Comparison of ENCODE assay signal across 8 cellular contexts in the genomic region with DNA sequence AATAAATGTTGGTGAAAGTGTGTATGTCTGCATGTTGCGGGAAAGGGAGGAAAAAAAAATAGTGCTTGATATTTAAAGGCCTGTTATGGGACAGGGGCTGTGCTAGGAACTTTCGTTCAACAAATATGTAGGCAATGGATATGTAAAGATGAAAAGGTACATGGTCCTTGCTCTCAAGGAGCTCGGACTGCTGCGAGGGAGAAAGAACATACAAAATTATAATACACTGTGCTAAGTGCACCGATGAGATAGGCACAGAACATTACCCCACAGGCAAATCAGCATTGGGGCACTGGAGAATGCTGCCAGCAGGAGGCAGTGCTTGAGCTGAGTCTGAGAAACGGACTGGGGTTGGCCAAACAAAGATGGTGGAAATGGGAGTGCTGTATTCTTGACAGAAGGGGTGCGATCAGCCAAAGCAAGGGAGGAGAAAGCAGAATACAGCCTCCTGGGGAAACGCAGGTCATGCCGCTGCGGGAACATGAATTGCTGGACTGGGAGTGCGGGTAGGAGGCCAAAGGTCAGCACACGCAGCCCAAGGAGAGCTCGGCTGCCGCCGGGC. TPM values are rescaled to one million over a fixed set of nuclear protein-coding genes. Genes with fewer than 3 reads are reported as not detected.
DNase-seq lines count a peak whose midpoint lies in the region; ATAC-seq, FAIRE-seq and TF ChIP-seq lines count a peak whose summit lies in the region.

No MANE protein-coding gene starts in this region.

- H3K27me3 Mint-ChIP-seq in activated T-helper 17 cell treated with anti-CD3 and anti-CD28 coated beads, Interleukin-2, amount 50 U/mL, for 72 hours, result no peaks in the 10 kb centered on the region
- H3K27me3 Mint-ChIP-seq in stimulated activated naive CD8-positive, alpha-beta T cell treated with anti-CD3 and anti-CD28 coated beads, Interleukin-15, amount 100 ng/mL, for 72 hours, result no peaks in the 10 kb centered on the region

- DNase-seq in DMS 273 (lab: John Stamatoyannopoulos, UW; ENCODE audit: unreplicated experiment) (peak; percentile 77), RCC 7860 (ENCODE audit: low spot score) (peak; percentile 50), fibroblast of villous mesenchyme (ENCODE audit: low read depth) (peak; percentile 70)
- peak; percentile 73 to 83 for DNase-seq in stimulated activated naive CD8-positive, alpha-beta T cell treated with anti-CD3 and anti-CD28 coated beads, Interleukin-15, amount 100 ng/mL, for 72 hours

- peak overlapping the region; percentile 79 for H3K4me2 ChIP-seq in neural cell (ENCODE audit: low read length)

- peak overlapping the region; percentile 83 for H3K27ac Mint-ChIP-seq in activated T-helper 17 cell treated with anti-CD3 and anti-CD28 coated beads, Interleukin-2, amount 50 U/mL, for 72 hours
- peak overlapping the region; percentile 54 to 93 for H3K27ac Mint-ChIP-seq in stimulated activated naive CD8-positive, alpha-beta T cell treated with anti-CD3 and anti-CD28 coated beads, Interleukin-15, amount 100 ng/mL, for 72 hours

- H3F3A ChIP-seq in neural cell (ENCODE audit: insufficient read depth, low read length, poor library complexity, severe bottlenecking), result peaks cover 4% of the 10 kb centered on the region

- H3K4me1 Mint-ChIP-seq in activated T-helper 17 cell treated with anti-CD3 and anti-CD28 coated beads, Interleukin-2, amount 50 U/mL, for 72 hours, result peaks cover 25% of the 10 kb centered on the region
- peaks cover 48% of the 10 kb centered on the region for H3K4me1 Mint-ChIP-seq in stimulated activated naive CD8-positive, alpha-beta T cell treated with anti-CD3 and anti-CD28 coated beads, Interleukin-15, amount 100 ng/mL, for 72 hours

- peaks cover 5% of the 10 kb centered on the region for H3K9me3 Mint-ChIP-seq in activated T-helper 17 cell treated with anti-CD3 and anti-CD28 coated beads, Interleukin-2, amount 50 U/mL, for 72 hours
- H3K9me3 Mint-ChIP-seq in stimulated activated naive CD8-positive, alpha-beta T cell treated with anti-CD3 and anti-CD28 coated beads, Interleukin-15, amount 100 ng/mL, for 72 hours, result peaks cover 0 to 6% of the 10 kb centered on the region in 2 donors

- no peaks in the 10 kb centered on the region for H4K20me1 ChIP-seq in neural cell (ENCODE audit: insufficient read depth)

- H3K9me2 ChIP-seq in neural cell (ENCODE audit: insufficient read depth, low read length), result no peaks in the 10 kb centered on the region

- peak; percentile 66 for TF ChIP-seq RAD21 in neural cell (conservative IDR thresholded peaks at IDR 0.05)

- H3K4me3 ChIP-seq in HUES6 (ENCODE audit: low read depth, low read length), result peak overlapping the region; percentile 98
- H3K4me3 ChIP-seq in fibroblast of villous mesenchyme (ENCODE audit: low read depth, low read length), result peak overlapping the region; percentile 100
- H3K4me3 ChIP-seq in neural cell (ENCODE audit: low read length), result peak overlapping the region; percentile 92

- H3K27ac ChIP-seq in HUES6 (ENCODE audit: low read depth, low read length) (peak overlapping the region; percentile 47; the same call in 1 of the 2 replicates), neural cell (ENCODE audit: low read length) (peak overlapping the region; percentile 93)

- no peak for FAIRE-seq in RCC 7860 (lab: Jason Lieb, UNC)

- H3K36me3 ChIP-seq in HUES6 (ENCODE audit: control insufficient read depth, insufficient read depth, low read length), result peaks cover 24% of the 10 kb centered on the region
- no peaks in the 10 kb centered on the region for H3K36me3 ChIP-seq in neural cell (ENCODE audit: insufficient read depth, low read length)

- peaks cover 26% of the 10 kb centered on the region for H3K4me1 ChIP-seq in HUES6 (ENCODE audit: control insufficient read depth, insufficient read depth, low read length)

- peak; percentile 74 for ATAC-seq in GM21447 (IDR thresholded peaks at IDR 0.05; ENCODE audit: unreplicated experiment)
- peak; percentile 76 for ATAC-seq in activated T-helper 17 cell treated with anti-CD3 and anti-CD28 coated beads, Interleukin-2, amount 50 U/mL, for 72 hours (replicated peaks)
- peak; percentile 75 for ATAC-seq in stimulated activated naive CD8-positive, alpha-beta T cell treated with anti-CD3 and anti-CD28 coated beads, Interleukin-15, amount 100 ng/mL, for 72 hours

- H3K9me3 ChIP-seq in HUES6 (ENCODE audit: control insufficient read depth, insufficient read depth, low read depth, low read length), result no peaks in the 10 kb centered on the region
- no peaks in the 10 kb centered on the region for H3K9me3 ChIP-seq in neural cell (ENCODE audit: low read length)

- H3K27me3 ChIP-seq in HUES6 (ENCODE audit: control insufficient read depth, insufficient read depth, low read length), result no peaks in the 10 kb centered on the region
- H3K27me3 ChIP-seq in neural cell (ENCODE audit: insufficient read depth, low read depth, low read length), result no peaks in the 10 kb centered on the region

- H3K79me2 ChIP-seq in neural cell (replicated peaks; ENCODE audit: insufficient read depth, low read length), result peaks cover 17% of the 10 kb centered on the region

- TF ChIP-seq CTCF in fibroblast of villous mesenchyme (IDR thresholded peaks at IDR 0.05; ENCODE audit: insufficient read depth, low read depth, low read length) (peak; percentile 89), neural cell (IDR thresholded peaks at IDR 0.05; ENCODE audit: poor library complexity, severe bottlenecking) (peak; percentile 92)

- H3K9ac ChIP-seq in HUES6 (ENCODE audit: low read length), result peak overlapping the region; percentile 84
- H3K9ac ChIP-seq in neural cell (ENCODE audit: low read length), result peak overlapping the region; percentile 96

- TF ChIP-seq EP300 in neural cell (conservative IDR thresholded peaks at IDR 0.05; ENCODE audit: poor library complexity, severe bottlenecking), result no peak

- peak overlapping the region; percentile 82 for H3K4me3 Mint-ChIP-seq in activated T-helper 17 cell treated with anti-CD3 and anti-CD28 coated beads, Interleukin-2, amount 50 U/mL, for 72 hours
- H3K4me3 Mint-ChIP-seq in stimulated activated naive CD8-positive, alpha-beta T cell treated with anti-CD3 and anti-CD28 coated beads, Interleukin-15, amount 100 ng/mL, for 72 hours, result peak overlapping the region; percentile 88 to 96

- peak overlapping the region; percentile 90 for H2AFZ ChIP-seq in neural cell (ENCODE audit: low read depth, low read length)

- peaks cover 43% of the 10 kb centered on the region for H3K36me3 Mint-ChIP-seq in activated T-helper 17 cell treated with anti-CD3 and anti-CD28 coated beads, Interleukin-2, amount 50 U/mL, for 72 hours (ENCODE audit: low read depth)

TF ChIP-seq in neural cell, 6 proteins besides CTCF, POLR2A, EP300 and RAD21:
- TF ChIP-seq, protein P1, sequence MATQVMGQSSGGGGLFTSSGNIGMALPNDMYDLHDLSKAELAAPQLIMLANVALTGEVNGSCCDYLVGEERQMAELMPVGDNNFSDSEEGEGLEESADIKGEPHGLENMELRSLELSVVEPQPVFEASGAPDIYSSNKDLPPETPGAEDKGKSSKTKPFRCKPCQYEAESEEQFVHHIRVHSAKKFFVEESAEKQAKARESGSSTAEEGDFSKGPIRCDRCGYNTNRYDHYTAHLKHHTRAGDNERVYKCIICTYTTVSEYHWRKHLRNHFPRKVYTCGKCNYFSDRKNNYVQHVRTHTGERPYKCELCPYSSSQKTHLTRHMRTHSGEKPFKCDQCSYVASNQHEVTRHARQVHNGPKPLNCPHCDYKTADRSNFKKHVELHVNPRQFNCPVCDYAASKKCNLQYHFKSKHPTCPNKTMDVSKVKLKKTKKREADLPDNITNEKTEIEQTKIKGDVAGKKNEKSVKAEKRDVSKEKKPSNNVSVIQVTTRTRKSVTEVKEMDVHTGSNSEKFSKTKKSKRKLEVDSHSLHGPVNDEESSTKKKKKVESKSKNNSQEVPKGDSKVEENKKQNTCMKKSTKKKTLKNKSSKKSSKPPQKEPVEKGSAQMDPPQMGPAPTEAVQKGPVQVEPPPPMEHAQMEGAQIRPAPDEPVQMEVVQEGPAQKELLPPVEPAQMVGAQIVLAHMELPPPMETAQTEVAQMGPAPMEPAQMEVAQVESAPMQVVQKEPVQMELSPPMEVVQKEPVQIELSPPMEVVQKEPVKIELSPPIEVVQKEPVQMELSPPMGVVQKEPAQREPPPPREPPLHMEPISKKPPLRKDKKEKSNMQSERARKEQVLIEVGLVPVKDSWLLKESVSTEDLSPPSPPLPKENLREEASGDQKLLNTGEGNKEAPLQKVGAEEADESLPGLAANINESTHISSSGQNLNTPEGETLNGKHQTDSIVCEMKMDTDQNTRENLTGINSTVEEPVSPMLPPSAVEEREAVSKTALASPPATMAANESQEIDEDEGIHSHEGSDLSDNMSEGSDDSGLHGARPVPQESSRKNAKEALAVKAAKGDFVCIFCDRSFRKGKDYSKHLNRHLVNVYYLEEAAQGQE (IDR thresholded peaks at IDR 0.05; ENCODE audit: borderline replicate concordance), result no peak
- TF ChIP-seq MXI1 (conservative IDR thresholded peaks at IDR 0.05; ENCODE audit: poor library complexity, severe bottlenecking) (no peak), TAF1 (IDR thresholded peaks at IDR 0.05; ENCODE audit: low read depth) (peak; percentile 25), EZH2 (IDR thresholded peaks at IDR 0.05; ENCODE audit: borderline replicate concordance, insufficient read depth, low read length, poor library complexity, severe bottlenecking) (no peak), SMC3 (conservative IDR thresholded peaks at IDR 0.05; ENCODE audit: poor library complexity) (peak; percentile 74), POLR2AphosphoS5 (IDR thresholded peaks at IDR 0.05) (no peak)
TF ChIP-seq in neural cell: peak in this region for 2.

RNA-seq across cellular contexts. Expression of a gene that starts 0.6 kb away (rescaled TPM):
- total RNA-seq in activated T-helper 17 cell treated with anti-CD3 and anti-CD28 coated beads, Interleukin-2, amount 50 U/mL, for 72 hours, result 10 to 100 TPM; 13.5 to 18.0 TPM
- total RNA-seq in fibroblast of villous mesenchyme, result 8.7 and 9.1 TPM in 2 replicates
- 17.2 and 23.4 TPM in 2 replicates for polyA plus RNA-seq in neural cell
- 13.8 and 21.9 TPM in 2 replicates for polyA minus RNA-seq in neural cell

RNA-seq across cellular contexts. Expression of a gene that starts 24.8 kb away (rescaled TPM):
- 10 to 100 TPM; 19.2 to 25.4 TPM for total RNA-seq in activated T-helper 17 cell treated with anti-CD3 and anti-CD28 coated beads, Interleukin-2, amount 50 U/mL, for 72 hours
- total RNA-seq in fibroblast of villous mesenchyme, result 26.1 and 35.0 TPM in 2 replicates
- 116 and 119 TPM in 2 replicates for polyA plus RNA-seq in neural cell
- polyA minus RNA-seq in neural cell, result 57.2 and 68.5 TPM in 2 replicates

RNA-seq across cellular contexts. Expression of a gene that starts 56.3 kb away (rescaled TPM):
- 10 to 100 TPM; 46.1 to 63.8 TPM for total RNA-seq in activated T-helper 17 cell treated with anti-CD3 and anti-CD28 coated beads, Interleukin-2, amount 50 U/mL, for 72 hours
- total RNA-seq in fibroblast of villous mesenchyme, result 83.1 and 101 TPM in 2 replicates
- polyA plus RNA-seq in neural cell, result 153 and 156 TPM in 2 replicates
- polyA minus RNA-seq in neural cell, result 147 and 152 TPM in 2 replicates

RNA-seq across cellular contexts. Expression of a gene that starts 58.3 kb away (rescaled TPM):
- total RNA-seq in activated T-helper 17 cell treated with anti-CD3 and anti-CD28 coated beads, Interleukin-2, amount 50 U/mL, for 72 hours, result 1 to 10 TPM; 6.2 to 8.7 TPM
- 1.3 TPM in 2 replicates for total RNA-seq in fibroblast of villous mesenchyme
- polyA plus RNA-seq in neural cell, result 21.7 and 26.9 TPM in 2 replicates
- polyA minus RNA-seq in neural cell, result 63.4 and 63.5 TPM in 2 replicates

Comparison
In these comparisons a context has a peak if more than half of its experiments do, and no peak if none do; other contexts are left out.
1. Peak in every context shown above with its lines: DNase-seq, ATAC-seq, H3K4me3 ChIP-seq and H3K27ac ChIP-seq.